In genomic region chrX:38326086-38326485, GRCh38 we compare ENCODE assay signal across 1 cellular context.
TF ChIP-seq lines count a peak whose summit lies in the region.

No MANE protein-coding gene starts in this region.

TF ChIP-seq in GM23338, 12 proteins besides CTCF, POLR2A, EP300 and RAD21 (continued from another document):
- TF ChIP-seq ZNF462 (CRISPR knock-in tag; IDR thresholded peaks at IDR 0.05): no peak
- TF ChIP-seq POLR2AphosphoS5 (IDR thresholded peaks at IDR 0.05; ENCODE audit: low read depth): no peak
- no peak for TF ChIP-seq REST (IDR thresholded peaks at IDR 0.05; ENCODE audit: unreplicated experiment)
- TF ChIP-seq ZNF331 (CRISPR knock-in tag; IDR thresholded peaks at IDR 0.05; ENCODE audit: low read depth): no peak
- no peak for TF ChIP-seq NANOG (IDR thresholded peaks at IDR 0.05; ENCODE audit: borderline replicate concordance)
- TF ChIP-seq ZNF114 (CRISPR knock-in tag; IDR thresholded peaks at IDR 0.05): no peak
- TF ChIP-seq EZH2phosphoT487 (IDR thresholded peaks at IDR 0.05; ENCODE audit: unreplicated experiment): no peak
- TF ChIP-seq STAT1 (IDR thresholded peaks at IDR 0.05; ENCODE audit: unreplicated experiment): no peak
- TF ChIP-seq EZH2 (IDR thresholded peaks at IDR 0.05; ENCODE audit: low read depth, unreplicated experiment): no peak
- TF ChIP-seq ETS1 (IDR thresholded peaks at IDR 0.05): no peak
- TF ChIP-seq JUNB (IDR thresholded peaks at IDR 0.05; ENCODE audit: unreplicated experiment): no peak
